9 cellular contexts compared by ENCODE assay signal in genomic region chr6:12291083-12291784, GRCh38. TPM values are rescaled to one million over a fixed set of nuclear protein-coding genes. Genes with fewer than 3 reads are reported as not detected.
A peak's percentile ranks its signal among the peaks of the same experiment; 100 is the strongest.
DNase-seq lines count a peak whose midpoint lies in the region; ATAC-seq and TF ChIP-seq lines count a peak whose summit lies in the region.
"Had no signal": no experiment of that assay in that cellular context is flagged by ENCODE, and none has a peak within 500 bp of the region (broad histone marks: within the 10 kb centered on the region; RNA-seq: fewer than 3 reads in every experiment).

No MANE protein-coding gene starts in this region.

- H2AFZ ChIP-seq in ACC112 (ENCODE audit: low read length, unreplicated experiment): no peak overlapping the region
- no peak overlapping the region for H2AFZ ChIP-seq in Loucy (ENCODE audit: low read length)

- H3K27ac Mint-ChIP-seq in nephron: no peak overlapping the region

- no peaks in the 10 kb centered on the region for H3K36me3 ChIP-seq in ACC112 (ENCODE audit: insufficient read depth, low read length)
- H3K36me3 ChIP-seq in Loucy (ENCODE audit: insufficient read depth, low read length): no peaks in the 10 kb centered on the region

- peak overlapping the region; percentile 71 for H3K4me3 ChIP-seq in ACC112 (ENCODE audit: low read depth, low read length)
- no peak overlapping the region for H3K4me3 ChIP-seq in Loucy (ENCODE audit: low read length, poor library complexity, severe bottlenecking)
- peak overlapping the region in 53 of 59 donors; percentile 24 to 74 (median 54) for H3K4me3 ChIP-seq in dorsolateral prefrontal cortex

- H3K4me3 Mint-ChIP-seq in nephron: peak overlapping the region; percentile 7 to 84 (median 77)

- H3K9me3 ChIP-seq in Loucy (ENCODE audit: insufficient read depth, low read depth, low read length): no peaks in the 10 kb centered on the region

- intact Hi-C loops in dorsolateral prefrontal cortex (cut with DNase I): loop anchor here in 1 of 2 donors (5.0 kb wide), 1 partner anchor 316 kb away; no protein-coding TSS in a partner anchor

- H4K20me1 ChIP-seq in Loucy (ENCODE audit: insufficient read depth, low read length, poor library complexity, severe bottlenecking): no peaks in the 10 kb centered on the region

- H3K4me2 ChIP-seq in Loucy (ENCODE audit: low read depth, low read length, poor library complexity, severe bottlenecking): peak overlapping the region; percentile 92

- no peaks in the 10 kb centered on the region for H3K9me2 ChIP-seq in Loucy (replicated peaks; ENCODE audit: low read depth, low read length)

- H3K4me1 ChIP-seq in ACC112 (ENCODE audit: control insufficient read depth, insufficient read depth, low read length, unreplicated experiment): peaks cover 47% of the 10 kb centered on the region
- H3K4me1 ChIP-seq in Loucy (ENCODE audit: insufficient read depth, low read length, poor library complexity, severe bottlenecking): peaks cover 6% of the 10 kb centered on the region

- peaks cover 19% of the 10 kb centered on the region for H3K4me1 Mint-ChIP-seq in nephron

- H3F3A ChIP-seq in Loucy (ENCODE audit: low read depth): no peaks in the 10 kb centered on the region

- DNase-seq in dorsolateral prefrontal cortex (no peak), iPS-NIHi11 (ENCODE audit: low spot score) (no peak), NCI-H2107 treated with DMSO at 0.1 percent for 48 hours (lab: John Stamatoyannopoulos, UW; ENCODE audit: unreplicated experiment) (no peak), left lobe of liver (ENCODE audit: low spot score) (no peak), kidney glomerular epithelial cell (lab: John Stamatoyannopoulos, UW) (no peak)
- DNase-seq: activated CD4-positive, alpha-beta T cell treated with anti-CD3 and anti-CD28 coated beads for 48 hours had no signal

- peaks cover 68% of the 10 kb centered on the region for H3K27me3 Mint-ChIP-seq in nephron (ENCODE audit: low read depth)

- H3K27ac ChIP-seq in ACC112 (ENCODE audit: low read depth, low read length) (no peak overlapping the region; the same call in 1 of the 2 replicates), dorsolateral prefrontal cortex (peak overlapping the region in 8 of 59 donors; percentile 18 to 69 (median 46))

- H3K9me3 Mint-ChIP-seq in nephron: no peaks in the 10 kb centered on the region

- H3K27me3 ChIP-seq in ACC112 (ENCODE audit: insufficient read depth, low read length): no peaks in the 10 kb centered on the region
- peaks cover 15% of the 10 kb centered on the region for H3K27me3 ChIP-seq in Loucy (ENCODE audit: insufficient read depth, low read length, poor library complexity, severe bottlenecking)
- H3K27me3 ChIP-seq in dorsolateral prefrontal cortex: peaks cover 0 to 30% (median 12%) of the 10 kb centered on the region in 45 donors

- H3K79me2 ChIP-seq in ACC112 (ENCODE audit: control insufficient read depth, insufficient read depth, low read length, unreplicated experiment): peaks cover 17% of the 10 kb centered on the region
- H3K79me2 ChIP-seq in Loucy (ENCODE audit: insufficient read depth, low read length): no peaks in the 10 kb centered on the region

- no peak for TF ChIP-seq CTCF in Loucy (conservative IDR thresholded peaks at IDR 0.05; ENCODE audit: low read length)
- TF ChIP-seq CTCF in dorsolateral prefrontal cortex (IDR thresholded peaks at IDR 0.05 in 54 of 56, conservative IDR thresholded peaks at IDR 0.05 in 2 of 56; ENCODE audit: low read depth in 1 of 56, partially characterized antibody in 56 of 56): no peak
- TF ChIP-seq CTCF in nephron (IDR thresholded peaks at IDR 0.05; ENCODE audit: unreplicated experiment in 3 of 3): no peak

- H3K9ac ChIP-seq in Loucy (ENCODE audit: low read depth, low read length, poor library complexity, severe bottlenecking): no peak overlapping the region

- H3K36me3 Mint-ChIP-seq in nephron (ENCODE audit: low read depth): no peaks in the 10 kb centered on the region

- ATAC-seq in left lobe of liver: no peak

RNA-seq across cellular contexts. Expression of gene EDN1, which starts 1.1 kb away (rescaled TPM):
- 10 to 100 TPM in 56 of 120 experiments, 1 to 10 TPM in 64; 3.0 to 39.8 (median 9.7) TPM for total RNA-seq in dorsolateral prefrontal cortex
- 0.33 TPM for total RNA-seq in left lobe of liver
